Comparison of ENCODE assay signal across 1 cellular context in the genomic region with DNA sequence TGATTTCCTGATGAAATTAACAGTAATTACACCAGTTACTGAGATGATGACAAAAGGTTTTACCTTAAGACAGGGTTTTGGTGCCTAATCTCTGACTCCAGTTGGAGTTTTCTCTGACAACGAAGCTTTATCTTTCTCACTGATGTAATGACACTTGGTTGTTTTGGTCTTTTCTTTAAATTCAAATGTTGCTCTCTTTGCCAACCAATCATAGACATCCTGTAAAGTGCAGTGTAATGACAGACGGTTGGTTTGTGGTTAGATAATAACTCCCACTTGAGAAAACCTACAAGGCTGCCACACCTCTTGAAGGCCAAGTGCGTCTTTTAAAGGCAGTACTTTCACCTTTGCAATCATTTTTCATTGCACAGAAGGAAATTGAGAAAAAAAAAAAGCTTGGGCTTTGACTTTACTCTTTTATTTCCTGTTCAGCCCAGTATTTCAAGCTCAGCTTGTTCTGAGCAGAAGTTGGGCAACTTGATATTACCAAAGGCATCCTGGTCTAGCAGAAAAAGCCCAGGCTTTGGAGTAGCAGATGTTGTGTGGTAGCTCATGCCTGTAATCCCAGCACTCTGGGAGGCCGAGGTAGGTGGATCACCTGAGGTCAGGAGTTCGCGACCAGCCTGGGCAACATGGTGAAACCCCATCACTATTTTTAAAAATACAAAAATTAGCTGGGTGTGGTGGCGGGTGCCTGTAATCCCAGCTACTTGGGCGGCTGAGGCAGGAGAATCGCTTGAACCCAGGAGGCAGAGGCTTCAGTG.
TF ChIP-seq lines count a peak whose summit lies in the region.

No MANE protein-coding gene starts in this region.

TF ChIP-seq in K562, 482 proteins besides CTCF, POLR2A, EP300 and RAD21 (continued from another document and continues in another):
- TF ChIP-seq, protein P1, sequence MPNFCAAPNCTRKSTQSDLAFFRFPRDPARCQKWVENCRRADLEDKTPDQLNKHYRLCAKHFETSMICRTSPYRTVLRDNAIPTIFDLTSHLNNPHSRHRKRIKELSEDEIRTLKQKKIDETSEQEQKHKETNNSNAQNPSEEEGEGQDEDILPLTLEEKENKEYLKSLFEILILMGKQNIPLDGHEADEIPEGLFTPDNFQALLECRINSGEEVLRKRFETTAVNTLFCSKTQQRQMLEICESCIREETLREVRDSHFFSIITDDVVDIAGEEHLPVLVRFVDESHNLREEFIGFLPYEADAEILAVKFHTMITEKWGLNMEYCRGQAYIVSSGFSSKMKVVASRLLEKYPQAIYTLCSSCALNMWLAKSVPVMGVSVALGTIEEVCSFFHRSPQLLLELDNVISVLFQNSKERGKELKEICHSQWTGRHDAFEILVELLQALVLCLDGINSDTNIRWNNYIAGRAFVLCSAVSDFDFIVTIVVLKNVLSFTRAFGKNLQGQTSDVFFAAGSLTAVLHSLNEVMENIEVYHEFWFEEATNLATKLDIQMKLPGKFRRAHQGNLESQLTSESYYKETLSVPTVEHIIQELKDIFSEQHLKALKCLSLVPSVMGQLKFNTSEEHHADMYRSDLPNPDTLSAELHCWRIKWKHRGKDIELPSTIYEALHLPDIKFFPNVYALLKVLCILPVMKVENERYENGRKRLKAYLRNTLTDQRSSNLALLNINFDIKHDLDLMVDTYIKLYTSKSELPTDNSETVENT (CRISPR knock-in tag; IDR thresholded peaks at IDR 0.05), result peak; percentile 57; the same call in 1 of the 2 replicates
- no peak for TF ChIP-seq SREBF2 (CRISPR knock-in tag; IDR thresholded peaks at IDR 0.05)
- TF ChIP-seq TAF15 (IDR thresholded peaks at IDR 0.05; ENCODE audit: low read depth, low read length), result no peak
- TF ChIP-seq, protein P2, sequence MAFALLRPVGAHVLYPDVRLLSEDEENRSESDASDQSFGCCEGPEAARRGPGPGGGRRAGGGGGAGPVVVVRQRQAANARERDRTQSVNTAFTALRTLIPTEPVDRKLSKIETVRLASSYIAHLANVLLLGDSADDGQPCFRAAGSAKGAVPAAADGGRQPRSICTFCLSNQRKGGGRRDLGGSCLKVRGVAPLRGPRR (CRISPR knock-in tag; IDR thresholded peaks at IDR 0.05), result 0 out of 2 replicates have a peak, but pooled peaks have one; percentile 66
- TF ChIP-seq NCOA4 (IDR thresholded peaks at IDR 0.05; ENCODE audit: partially characterized antibody), result no peak
- peak; percentile 89 for TF ChIP-seq SMAD1 (IDR thresholded peaks at IDR 0.05; ENCODE audit: low read depth, low read length, partially characterized antibody)
- TF ChIP-seq KAT7 (CRISPR knock-in tag; IDR thresholded peaks at IDR 0.05; ENCODE audit: borderline replicate concordance), result no peak
- peak; percentile 100 for TF ChIP-seq CC2D1A (IDR thresholded peaks at IDR 0.05)
- TF ChIP-seq, protein P3, sequence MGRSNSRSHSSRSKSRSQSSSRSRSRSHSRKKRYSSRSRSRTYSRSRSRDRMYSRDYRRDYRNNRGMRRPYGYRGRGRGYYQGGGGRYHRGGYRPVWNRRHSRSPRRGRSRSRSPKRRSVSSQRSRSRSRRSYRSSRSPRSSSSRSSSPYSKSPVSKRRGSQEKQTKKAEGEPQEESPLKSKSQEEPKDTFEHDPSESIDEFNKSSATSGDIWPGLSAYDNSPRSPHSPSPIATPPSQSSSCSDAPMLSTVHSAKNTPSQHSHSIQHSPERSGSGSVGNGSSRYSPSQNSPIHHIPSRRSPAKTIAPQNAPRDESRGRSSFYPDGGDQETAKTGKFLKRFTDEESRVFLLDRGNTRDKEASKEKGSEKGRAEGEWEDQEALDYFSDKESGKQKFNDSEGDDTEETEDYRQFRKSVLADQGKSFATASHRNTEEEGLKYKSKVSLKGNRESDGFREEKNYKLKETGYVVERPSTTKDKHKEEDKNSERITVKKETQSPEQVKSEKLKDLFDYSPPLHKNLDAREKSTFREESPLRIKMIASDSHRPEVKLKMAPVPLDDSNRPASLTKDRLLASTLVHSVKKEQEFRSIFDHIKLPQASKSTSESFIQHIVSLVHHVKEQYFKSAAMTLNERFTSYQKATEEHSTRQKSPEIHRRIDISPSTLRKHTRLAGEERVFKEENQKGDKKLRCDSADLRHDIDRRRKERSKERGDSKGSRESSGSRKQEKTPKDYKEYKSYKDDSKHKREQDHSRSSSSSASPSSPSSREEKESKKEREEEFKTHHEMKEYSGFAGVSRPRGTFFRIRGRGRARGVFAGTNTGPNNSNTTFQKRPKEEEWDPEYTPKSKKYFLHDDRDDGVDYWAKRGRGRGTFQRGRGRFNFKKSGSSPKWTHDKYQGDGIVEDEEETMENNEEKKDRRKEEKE (IDR thresholded peaks at IDR 0.05; ENCODE audit: borderline replicate concordance in 1 of 2, control insufficient read depth in 1 of 2, low read depth in 2 of 2, low read length in 1 of 2), result 0 out of 4 replicates have a peak, but pooled peaks of 1 of the 2 experiments have one; percentile 63
- TF ChIP-seq, protein P4, sequence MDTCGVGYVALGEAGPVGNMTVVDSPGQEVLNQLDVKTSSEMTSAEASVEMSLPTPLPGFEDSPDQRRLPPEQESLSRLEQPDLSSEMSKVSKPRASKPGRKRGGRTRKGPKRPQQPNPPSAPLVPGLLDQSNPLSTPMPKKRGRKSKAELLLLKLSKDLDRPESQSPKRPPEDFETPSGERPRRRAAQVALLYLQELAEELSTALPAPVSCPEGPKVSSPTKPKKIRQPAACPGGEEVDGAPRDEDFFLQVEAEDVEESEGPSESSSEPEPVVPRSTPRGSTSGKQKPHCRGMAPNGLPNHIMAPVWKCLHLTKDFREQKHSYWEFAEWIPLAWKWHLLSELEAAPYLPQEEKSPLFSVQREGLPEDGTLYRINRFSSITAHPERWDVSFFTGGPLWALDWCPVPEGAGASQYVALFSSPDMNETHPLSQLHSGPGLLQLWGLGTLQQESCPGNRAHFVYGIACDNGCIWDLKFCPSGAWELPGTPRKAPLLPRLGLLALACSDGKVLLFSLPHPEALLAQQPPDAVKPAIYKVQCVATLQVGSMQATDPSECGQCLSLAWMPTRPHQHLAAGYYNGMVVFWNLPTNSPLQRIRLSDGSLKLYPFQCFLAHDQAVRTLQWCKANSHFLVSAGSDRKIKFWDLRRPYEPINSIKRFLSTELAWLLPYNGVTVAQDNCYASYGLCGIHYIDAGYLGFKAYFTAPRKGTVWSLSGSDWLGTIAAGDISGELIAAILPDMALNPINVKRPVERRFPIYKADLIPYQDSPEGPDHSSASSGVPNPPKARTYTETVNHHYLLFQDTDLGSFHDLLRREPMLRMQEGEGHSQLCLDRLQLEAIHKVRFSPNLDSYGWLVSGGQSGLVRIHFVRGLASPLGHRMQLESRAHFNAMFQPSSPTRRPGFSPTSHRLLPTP (IDR thresholded peaks at IDR 0.05; ENCODE audit: borderline replicate concordance, extremely low read depth, insufficient read length), result no peak
- no peak for TF ChIP-seq XRCC4 (IDR thresholded peaks at IDR 0.05; ENCODE audit: extremely low read depth, insufficient read depth, insufficient read length)
- TF ChIP-seq CBX3 (IDR thresholded peaks at IDR 0.05; ENCODE audit: borderline replicate concordance in 1 of 2, low read length in 2 of 2), result peak in 1 of 2 experiments; percentile 90; a peak in 1 of 3 replicates
- no peak for TF ChIP-seq FUS (optimal IDR thresholded peaks at IDR 0.05; ENCODE audit: low read depth, low read length)
- TF ChIP-seq, protein P5, sequence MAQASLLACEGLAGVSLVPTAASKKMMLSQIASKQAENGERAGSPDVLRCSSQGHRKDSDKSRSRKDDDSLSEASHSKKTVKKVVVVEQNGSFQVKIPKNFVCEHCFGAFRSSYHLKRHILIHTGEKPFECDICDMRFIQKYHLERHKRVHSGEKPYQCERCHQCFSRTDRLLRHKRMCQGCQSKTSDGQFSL (CRISPR knock-in tag; IDR thresholded peaks at IDR 0.05), result no peak
- TF ChIP-seq, protein P5 (tag; IDR thresholded peaks at IDR 0.05), result peak in 1 of 2 experiments; percentile 44; a peak in 2 of 4 replicates
- TF ChIP-seq CBFA2T2 (conservative IDR thresholded peaks at IDR 0.05), result peak; percentile 89
- no peak for TF ChIP-seq HOXB6 (CRISPR knock-in tag; IDR thresholded peaks at IDR 0.05; ENCODE audit: borderline replicate concordance)
- TF ChIP-seq RBM14 (IDR thresholded peaks at IDR 0.05; ENCODE audit: borderline replicate concordance, insufficient read depth, low read depth, low read length), result no peak
- no peak for TF ChIP-seq ZBTB1 (CRISPR knock-in tag; IDR thresholded peaks at IDR 0.05; ENCODE audit: borderline replicate concordance, low read depth)
- TF ChIP-seq MBD2 (IDR thresholded peaks at IDR 0.05; ENCODE audit: borderline replicate concordance, low read depth), result peak; percentile 89
- no peak for TF ChIP-seq ZNF764 (CRISPR knock-in tag; IDR thresholded peaks at IDR 0.05; ENCODE audit: low read depth)
- TF ChIP-seq PML (IDR thresholded peaks at IDR 0.05; ENCODE audit: low read length), result peak; percentile 96
- TF ChIP-seq CBX8 (IDR thresholded peaks at IDR 0.05; ENCODE audit: borderline replicate concordance, extremely low read depth, low read depth, low read length, poor library complexity, severe bottlenecking), result no peak
- TF ChIP-seq, protein P6, sequence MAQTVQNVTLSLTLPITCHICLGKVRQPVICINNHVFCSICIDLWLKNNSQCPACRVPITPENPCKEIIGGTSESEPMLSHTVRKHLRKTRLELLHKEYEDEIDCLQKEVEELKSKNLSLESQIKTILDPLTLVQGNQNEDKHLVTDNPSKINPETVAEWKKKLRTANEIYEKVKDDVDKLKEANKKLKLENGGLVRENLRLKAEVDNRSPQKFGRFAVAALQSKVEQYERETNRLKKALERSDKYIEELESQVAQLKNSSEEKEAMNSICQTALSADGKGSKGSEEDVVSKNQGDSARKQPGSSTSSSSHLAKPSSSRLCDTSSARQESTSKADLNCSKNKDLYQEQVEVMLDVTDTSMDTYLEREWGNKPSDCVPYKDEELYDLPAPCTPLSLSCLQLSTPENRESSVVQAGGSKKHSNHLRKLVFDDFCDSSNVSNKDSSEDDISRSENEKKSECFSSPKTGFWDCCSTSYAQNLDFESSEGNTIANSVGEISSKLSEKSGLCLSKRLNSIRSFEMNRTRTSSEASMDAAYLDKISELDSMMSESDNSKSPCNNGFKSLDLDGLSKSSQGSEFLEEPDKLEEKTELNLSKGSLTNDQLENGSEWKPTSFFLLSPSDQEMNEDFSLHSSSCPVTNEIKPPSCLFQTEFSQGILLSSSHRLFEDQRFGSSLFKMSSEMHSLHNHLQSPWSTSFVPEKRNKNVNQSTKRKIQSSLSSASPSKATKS (CRISPR knock-in tag; IDR thresholded peaks at IDR 0.05), result no peak
- no peak; a peak in 1 of 4 replicates for TF ChIP-seq SIN3A (IDR thresholded peaks at IDR 0.05; ENCODE audit: borderline replicate concordance in 2 of 2, control insufficient read depth in 1 of 2, low read depth in 2 of 2, low read length in 2 of 2)
- TF ChIP-seq HDAC2 (IDR thresholded peaks at IDR 0.05), result peak; percentile 93
- peak; percentile 81 for TF ChIP-seq MYNN (IDR thresholded peaks at IDR 0.05)
- TF ChIP-seq MYNN (CRISPR knock-in tag; IDR thresholded peaks at IDR 0.05), result no peak
- TF ChIP-seq GABPA (tag; conservative IDR thresholded peaks at IDR 0.05; ENCODE audit: low read depth), result peak; percentile 47
- TF ChIP-seq ZNF436 (CRISPR knock-in tag; IDR thresholded peaks at IDR 0.05), result peak; percentile 55; the same call in 1 of the 2 replicates
- TF ChIP-seq, protein P7, sequence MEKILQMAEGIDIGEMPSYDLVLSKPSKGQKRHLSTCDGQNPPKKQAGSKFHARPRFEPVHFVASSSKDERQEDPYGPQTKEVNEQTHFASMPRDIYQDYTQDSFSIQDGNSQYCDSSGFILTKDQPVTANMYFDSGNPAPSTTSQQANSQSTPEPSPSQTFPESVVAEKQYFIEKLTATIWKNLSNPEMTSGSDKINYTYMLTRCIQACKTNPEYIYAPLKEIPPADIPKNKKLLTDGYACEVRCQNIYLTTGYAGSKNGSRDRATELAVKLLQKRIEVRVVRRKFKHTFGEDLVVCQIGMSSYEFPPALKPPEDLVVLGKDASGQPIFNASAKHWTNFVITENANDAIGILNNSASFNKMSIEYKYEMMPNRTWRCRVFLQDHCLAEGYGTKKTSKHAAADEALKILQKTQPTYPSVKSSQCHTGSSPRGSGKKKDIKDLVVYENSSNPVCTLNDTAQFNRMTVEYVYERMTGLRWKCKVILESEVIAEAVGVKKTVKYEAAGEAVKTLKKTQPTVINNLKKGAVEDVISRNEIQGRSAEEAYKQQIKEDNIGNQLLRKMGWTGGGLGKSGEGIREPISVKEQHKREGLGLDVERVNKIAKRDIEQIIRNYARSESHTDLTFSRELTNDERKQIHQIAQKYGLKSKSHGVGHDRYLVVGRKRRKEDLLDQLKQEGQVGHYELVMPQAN (IDR thresholded peaks at IDR 0.05; ENCODE audit: borderline replicate concordance), result peak; percentile 65; the same call in 1 of the 2 replicates
- peak; percentile 92 for TF ChIP-seq JUND (IDR thresholded peaks at IDR 0.05; ENCODE audit: borderline replicate concordance, low read depth, low read length)
- peak; percentile 90; the same call in 2 of the 3 replicates for TF ChIP-seq JUND (tag; IDR thresholded peaks at IDR 0.05; ENCODE audit: borderline replicate concordance, low read depth, low read length)
- peak; percentile 46 for TF ChIP-seq ZBTB17 (CRISPR knock-in tag; IDR thresholded peaks at IDR 0.05)
- TF ChIP-seq, protein P8, sequence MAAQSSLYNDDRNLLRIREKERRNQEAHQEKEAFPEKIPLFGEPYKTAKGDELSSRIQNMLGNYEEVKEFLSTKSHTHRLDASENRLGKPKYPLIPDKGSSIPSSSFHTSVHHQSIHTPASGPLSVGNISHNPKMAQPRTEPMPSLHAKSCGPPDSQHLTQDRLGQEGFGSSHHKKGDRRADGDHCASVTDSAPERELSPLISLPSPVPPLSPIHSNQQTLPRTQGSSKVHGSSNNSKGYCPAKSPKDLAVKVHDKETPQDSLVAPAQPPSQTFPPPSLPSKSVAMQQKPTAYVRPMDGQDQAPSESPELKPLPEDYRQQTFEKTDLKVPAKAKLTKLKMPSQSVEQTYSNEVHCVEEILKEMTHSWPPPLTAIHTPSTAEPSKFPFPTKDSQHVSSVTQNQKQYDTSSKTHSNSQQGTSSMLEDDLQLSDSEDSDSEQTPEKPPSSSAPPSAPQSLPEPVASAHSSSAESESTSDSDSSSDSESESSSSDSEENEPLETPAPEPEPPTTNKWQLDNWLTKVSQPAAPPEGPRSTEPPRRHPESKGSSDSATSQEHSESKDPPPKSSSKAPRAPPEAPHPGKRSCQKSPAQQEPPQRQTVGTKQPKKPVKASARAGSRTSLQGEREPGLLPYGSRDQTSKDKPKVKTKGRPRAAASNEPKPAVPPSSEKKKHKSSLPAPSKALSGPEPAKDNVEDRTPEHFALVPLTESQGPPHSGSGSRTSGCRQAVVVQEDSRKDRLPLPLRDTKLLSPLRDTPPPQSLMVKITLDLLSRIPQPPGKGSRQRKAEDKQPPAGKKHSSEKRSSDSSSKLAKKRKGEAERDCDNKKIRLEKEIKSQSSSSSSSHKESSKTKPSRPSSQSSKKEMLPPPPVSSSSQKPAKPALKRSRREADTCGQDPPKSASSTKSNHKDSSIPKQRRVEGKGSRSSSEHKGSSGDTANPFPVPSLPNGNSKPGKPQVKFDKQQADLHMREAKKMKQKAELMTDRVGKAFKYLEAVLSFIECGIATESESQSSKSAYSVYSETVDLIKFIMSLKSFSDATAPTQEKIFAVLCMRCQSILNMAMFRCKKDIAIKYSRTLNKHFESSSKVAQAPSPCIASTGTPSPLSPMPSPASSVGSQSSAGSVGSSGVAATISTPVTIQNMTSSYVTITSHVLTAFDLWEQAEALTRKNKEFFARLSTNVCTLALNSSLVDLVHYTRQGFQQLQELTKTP (IDR thresholded peaks at IDR 0.05; ENCODE audit: low read depth in 1 of 2, partially characterized antibody in 2 of 2), result peak; percentile 86 to 94
- TF ChIP-seq KDM4B (IDR thresholded peaks at IDR 0.05; ENCODE audit: borderline replicate concordance in 2 of 2, low read depth in 1 of 2), result no peak
- TF ChIP-seq NR2C2 (CRISPR knock-in tag; IDR thresholded peaks at IDR 0.05), result 0 out of 2 replicates have a peak, but pooled peaks have one; percentile 21
- peak; percentile 81 for TF ChIP-seq NR2C2 (tag; IDR thresholded peaks at IDR 0.05)
- no peak for TF ChIP-seq NR3C1 (CRISPR knock-in tag; IDR thresholded peaks at IDR 0.05)
